In genomic region chr14:64928239-64929002, GRCh38 we compare ENCODE assay signal across 16 cellular contexts. TPM values are rescaled to one million over a fixed set of nuclear protein-coding genes. Genes with fewer than 3 reads are reported as not detected.
A peak's percentile ranks its signal among the peaks of the same experiment; 100 is the strongest.
DNase-seq lines count a peak whose midpoint lies in the region; ATAC-seq and TF ChIP-seq lines count a peak whose summit lies in the region.
"Had no signal": no experiment of that assay in that cellular context is flagged by ENCODE, and none has a peak within 500 bp of the region (broad histone marks: within the 10 kb centered on the region; RNA-seq: fewer than 3 reads in every experiment).

No MANE protein-coding gene starts in this region.

- no peak overlapping the region for H3K4me3 Mint-ChIP-seq in activated CD4-positive, alpha-beta T cell treated with anti-CD3 and anti-CD28 coated beads, Interleukin-2, amount 10 ng/mL, durations not matched to agents 24 days and 14 days
- H3K4me3 Mint-ChIP-seq in Calu3 (ENCODE audit: low read depth, unreplicated experiment) = no peak overlapping the region
- H3K4me3 Mint-ChIP-seq: activated naive CD4-positive, alpha-beta T cell treated with anti-CD3 and anti-CD28 coated beads, Interleukin-2, amount 10 ng/mL, durations not matched to agents 7 days and 5 days had no signal

- BruUV-seq in Calu3 (replicated peaks; lab: Mats Ljungman, UMichigan) = no TSS peak
- no TSS peak for BruUV-seq in PC-9 (replicated peaks; lab: Mats Ljungman, UMichigan)

- peaks cover 73% of the 10 kb centered on the region for H3K4me1 ChIP-seq in KMS-11 (ENCODE audit: low read depth, poor library complexity, severe bottlenecking)
- H3K4me1 ChIP-seq in thoracic aorta (ENCODE audit: control insufficient read depth in 1 of 2, low read depth in 2 of 2) = peaks cover 28 to 46% of the 10 kb centered on the region in 2 donors
- H3K4me1 ChIP-seq in PC-9 (replicated peaks; ENCODE audit: insufficient read depth) = no peaks in the 10 kb centered on the region
- H3K4me1 ChIP-seq: A549 had no signal

- no peaks in the 10 kb centered on the region for H3K79me2 ChIP-seq in KMS-11 (ENCODE audit: insufficient read depth, low read depth)
- H3K79me2 ChIP-seq in PC-9 (ENCODE audit: low read depth) = peaks cover 5% of the 10 kb centered on the region; the same call in 1 of the 2 replicates

- H4K20me1 ChIP-seq in KMS-11 (ENCODE audit: insufficient read depth) (no peaks in the 10 kb centered on the region), PC-9 (ENCODE audit: insufficient read depth) (no peaks in the 10 kb centered on the region; the same call in 1 of the 2 replicates)

- H3K27me3 ChIP-seq in KMS-11 (ENCODE audit: insufficient read depth, low read depth) (no peaks in the 10 kb centered on the region), thoracic aorta (replicated peaks; ENCODE audit: insufficient read depth) (no peaks in the 10 kb centered on the region), PC-9 (ENCODE audit: insufficient read depth, low read depth) (no peaks in the 10 kb centered on the region)

- no peak overlapping the region for H3K9ac ChIP-seq in KMS-11

- peaks cover 47% of the 10 kb centered on the region for H3K36me3 Mint-ChIP-seq in activated CD4-positive, alpha-beta T cell treated with anti-CD3 and anti-CD28 coated beads, Interleukin-2, amount 10 ng/mL, durations not matched to agents 24 days and 14 days (ENCODE audit: low read depth)
- H3K36me3 Mint-ChIP-seq in Calu3 (ENCODE audit: insufficient read depth, unreplicated experiment) = peaks cover 5% of the 10 kb centered on the region

- peaks cover 5% of the 10 kb centered on the region for H3F3A ChIP-seq in PC-9 (ENCODE audit: insufficient read depth, low read depth)

- DNase-seq in activated CD4-positive, alpha-beta T cell treated with anti-CD3 and anti-CD28 coated beads, Interleukin-2, amount 10 ng/mL, durations not matched to agents 24 days and 14 days = peak; percentile 75
- no peak for DNase-seq in activated CD4-positive, alpha-beta T cell treated with anti-CD3 and anti-CD28 coated beads, Interleukin-2, amount 50 U/mL, for 4 hours
- no peak for DNase-seq in thoracic aorta (ENCODE audit: low spot score)
- no peak for DNase-seq in Calu3
- no peak for DNase-seq in PC-9
- DNase-seq: kidney, NCI-H345, T-helper 9 cell had no signal

- H2AFZ ChIP-seq in KMS-11 (ENCODE audit: low read depth) (no peak overlapping the region), PC-9 (no peak overlapping the region)

- no peaks in the 10 kb centered on the region for H3K9me3 ChIP-seq in thoracic aorta
- no peaks in the 10 kb centered on the region for H3K9me3 ChIP-seq in PC-9 (ENCODE audit: insufficient read depth, low read depth)
- H3K9me3 ChIP-seq: A549 had no signal

- no peaks in the 10 kb centered on the region for H3K27me3 Mint-ChIP-seq in activated CD4-positive, alpha-beta T cell treated with anti-CD3 and anti-CD28 coated beads, Interleukin-2, amount 10 ng/mL, durations not matched to agents 24 days and 14 days
- no peaks in the 10 kb centered on the region for H3K27me3 Mint-ChIP-seq in Calu3 (ENCODE audit: unreplicated experiment)
- H3K27me3 Mint-ChIP-seq: activated naive CD4-positive, alpha-beta T cell treated with anti-CD3 and anti-CD28 coated beads, Interleukin-2, amount 10 ng/mL, durations not matched to agents 7 days and 5 days had no signal

- H3K9me2 ChIP-seq in PC-9 (ENCODE audit: insufficient read depth) = no peaks in the 10 kb centered on the region

- TF ChIP-seq CTCF in KMS-11 (conservative IDR thresholded peaks at IDR 0.05; ENCODE audit: low read depth, low read length) (no peak), thoracic aorta (IDR thresholded peaks at IDR 0.05) (no peak), Calu3 (IDR thresholded peaks at IDR 0.05; ENCODE audit: unreplicated experiment) (no peak), PC-9 (conservative IDR thresholded peaks at IDR 0.05) (no peak)

- no peaks in the 10 kb centered on the region for H3K9me3 Mint-ChIP-seq in activated CD4-positive, alpha-beta T cell treated with anti-CD3 and anti-CD28 coated beads, Interleukin-2, amount 10 ng/mL, durations not matched to agents 24 days and 14 days
- no peaks in the 10 kb centered on the region for H3K9me3 Mint-ChIP-seq in Calu3 (ENCODE audit: low read depth, unreplicated experiment)
- H3K9me3 Mint-ChIP-seq: activated naive CD4-positive, alpha-beta T cell treated with anti-CD3 and anti-CD28 coated beads, Interleukin-2, amount 10 ng/mL, durations not matched to agents 7 days and 5 days had no signal

- POLR2A ChIA-PET in PC-9 (lab: Charles Lee; ENCODE audit: unreplicated experiment) = no interaction called here

- CTCF ChIA-PET in Calu3 (lab: Charles Lee) (no interaction called here), PC-9 (lab: Charles Lee) (no interaction called here)

- no peak overlapping the region for H3K27ac Mint-ChIP-seq in activated CD4-positive, alpha-beta T cell treated with anti-CD3 and anti-CD28 coated beads, Interleukin-2, amount 10 ng/mL, durations not matched to agents 24 days and 14 days
- no peak overlapping the region for H3K27ac Mint-ChIP-seq in Calu3 (ENCODE audit: unreplicated experiment)
- H3K27ac Mint-ChIP-seq: activated naive CD4-positive, alpha-beta T cell treated with anti-CD3 and anti-CD28 coated beads, Interleukin-2, amount 10 ng/mL, durations not matched to agents 7 days and 5 days had no signal

- intact Hi-C loops in activated CD4-positive, alpha-beta T cell treated with anti-CD3 and anti-CD28 coated beads, Interleukin-2, amount 10 ng/mL, durations not matched to agents 24 days and 14 days (cut with micrococcal nuclease) = loop anchor here (1.0 kb wide), 2 partner anchors 14 to 48 kb away; partner anchors contain the start of gene CHURC1
- intact Hi-C loops in Calu3 (cut with micrococcal nuclease; ENCODE audit: unreplicated experiment) = no loop called here
- intact Hi-C loops in PC-9 (cut with micrococcal nuclease; ENCODE audit: unreplicated experiment) = no loop called here

- H3K4me3 ChIP-seq in KMS-11 (IDR thresholded peaks at IDR 0.05; ENCODE audit: insufficient read depth, low read depth, low read length) = no peak overlapping the region
- H3K4me3 ChIP-seq in thoracic aorta = no peak overlapping the region
- H3K4me3 ChIP-seq in PC-9 = no peak overlapping the region
- H3K4me3 ChIP-seq: A549 had no signal

- H3K4me1 Mint-ChIP-seq in activated CD4-positive, alpha-beta T cell treated with anti-CD3 and anti-CD28 coated beads, Interleukin-2, amount 10 ng/mL, durations not matched to agents 24 days and 14 days = peaks cover 28% of the 10 kb centered on the region
- no peaks in the 10 kb centered on the region for H3K4me1 Mint-ChIP-seq in Calu3 (ENCODE audit: low read depth, unreplicated experiment)

- H3K27ac ChIP-seq in KMS-11 (peak overlapping the region; percentile 57), thoracic aorta (peak overlapping the region; percentile 66), PC-9 (no peak overlapping the region)
- H3K27ac ChIP-seq: A549, epithelial cell of prostate had no signal

- ATAC-seq in HG02588 (IDR thresholded peaks at IDR 0.05; ENCODE audit: unreplicated experiment) = peak; percentile 66
- no peak for ATAC-seq in thoracic aorta (ENCODE audit: insufficient number of reproducible peaks, low FRiP score, low read depth)
- ATAC-seq in GM19328 (IDR thresholded peaks at IDR 0.05; ENCODE audit: unreplicated experiment) = no peak
- ATAC-seq: A549 had no signal

- H3K36me3 ChIP-seq in KMS-11 (ENCODE audit: insufficient read depth) = no peaks in the 10 kb centered on the region
- peaks cover 9% of the 10 kb centered on the region for H3K36me3 ChIP-seq in thoracic aorta
- peaks cover 59% of the 10 kb centered on the region for H3K36me3 ChIP-seq in PC-9 (ENCODE audit: low read depth)

- peak overlapping the region; percentile 41; the same call in 1 of the 2 replicates for H3K4me2 ChIP-seq in KMS-11
- H3K4me2 ChIP-seq in PC-9 = no peak overlapping the region
- H3K4me2 ChIP-seq: A549 had no signal

RNA-seq across cellular contexts. Expression of gene GPX2, which starts 14.1 kb away (rescaled TPM):
- not detected in 2 replicates for total RNA-seq in activated CD4-positive, alpha-beta T cell treated with anti-CD3 and anti-CD28 coated beads, Interleukin-2, amount 10 ng/mL, durations not matched to agents 24 days and 14 days
- 1 to 10 TPM in 1 of 2 donors, not detected in 1; 5.0 TPM for total RNA-seq in thoracic aorta
- 188 and 260 TPM in 2 replicates for total RNA-seq in Calu3 (2022)
- total RNA-seq in PC-9 (2021) = 196 and 323 TPM in 2 replicates
- total RNA-seq: HT1080, posterior vena cava had no signal

RNA-seq across cellular contexts. Expression of gene CHURC1, which starts 14.2 kb away (rescaled TPM):
- total RNA-seq in activated CD4-positive, alpha-beta T cell treated with anti-CD3 and anti-CD28 coated beads, Interleukin-2, amount 10 ng/mL, durations not matched to agents 24 days and 14 days = 53.5 and 54.9 TPM in 2 replicates
- total RNA-seq in thoracic aorta (100 to 1,000 TPM; 115 to 128 TPM), Calu3 (2022) (48.5 and 48.8 TPM in 2 replicates), PC-9 (2021) (88.1 and 91.8 TPM in 2 replicates)

RNA-seq across cellular contexts. Expression of gene RAB15, which starts 43.7 kb away (rescaled TPM):
- total RNA-seq in activated CD4-positive, alpha-beta T cell treated with anti-CD3 and anti-CD28 coated beads, Interleukin-2, amount 10 ng/mL, durations not matched to agents 24 days and 14 days = 6.2 and 6.9 TPM in 2 replicates
- total RNA-seq in thoracic aorta (1 to 10 TPM; 3.2 to 7.8 TPM), Calu3 (2022) (20.7 and 22.8 TPM in 2 replicates), PC-9 (2021) (52.9 and 74.9 TPM in 2 replicates)

RNA-seq across cellular contexts. Expression of gene SPTB, which starts 48.7 kb away (rescaled TPM):
- total RNA-seq in activated CD4-positive, alpha-beta T cell treated with anti-CD3 and anti-CD28 coated beads, Interleukin-2, amount 10 ng/mL, durations not matched to agents 24 days and 14 days = not detected in 2 replicates
- total RNA-seq in thoracic aorta = 1 to 10 TPM; 5.6 to 9.9 TPM
- total RNA-seq in Calu3 (2022) = 0.05 TPM in 1 of 2 replicates, not detected in the other
- total RNA-seq in PC-9 (2021) = 0.50 and 1.5 TPM in 2 replicates

RNA-seq across cellular contexts. Expression of gene FNTB, which starts 58.3 kb away (rescaled TPM):
- 18.9 and 19.1 TPM in 2 replicates for total RNA-seq in activated CD4-positive, alpha-beta T cell treated with anti-CD3 and anti-CD28 coated beads, Interleukin-2, amount 10 ng/mL, durations not matched to agents 24 days and 14 days
- total RNA-seq in thoracic aorta (10 to 100 TPM in 1 of 2 donors, 1 to 10 TPM in 1; 6.8 to 18.3 TPM), Calu3 (2022) (15.0 and 17.6 TPM in 2 replicates), PC-9 (2021) (23.5 and 35.3 TPM in 2 replicates)

Comparison
In these comparisons a context has a peak if more than half of its experiments do, and no peak if none do; other contexts are left out.
1. RNA of gene GPX2, which starts 14.1 kb away (total RNA-seq): 196 to 323 TPM in PC-9 and 188 to 260 TPM in Calu3; 5.0 TPM in thoracic aorta and not detected in activated CD4-positive, alpha-beta T cell treated with anti-CD3 and anti-CD28 coated beads, Interleukin-2, amount 10 ng/mL, durations not matched to agents 24 days and 14 days; every median in the first group is over 10 times any median in the second.